Comparison of ENCODE assay signal across 26 cellular contexts in the genomic region with DNA sequence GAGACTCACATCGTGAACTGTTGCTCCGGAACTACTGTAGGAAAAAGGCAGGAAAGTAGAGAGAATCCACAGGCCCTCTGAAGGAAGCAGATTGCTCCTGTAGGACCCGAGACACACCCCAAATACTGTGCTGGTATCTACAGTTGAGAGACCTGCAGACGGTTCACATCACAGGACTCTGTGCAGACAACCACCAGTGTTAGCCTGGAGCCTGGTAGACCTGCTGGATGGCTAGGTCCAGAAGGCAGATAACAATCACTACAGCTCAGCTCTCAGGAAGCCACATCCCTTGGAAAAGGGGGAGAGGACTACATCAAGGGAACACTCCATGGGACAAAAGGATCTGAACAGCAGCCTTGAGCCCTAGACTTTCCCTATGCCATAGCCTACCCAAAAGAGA.
"Had no signal": no experiment of that assay in that cellular context is flagged by ENCODE, and none has a peak within 500 bp of the region (broad histone marks: within the 10 kb centered on the region; RNA-seq: fewer than 3 reads in every experiment).

No MANE protein-coding gene starts in this region.

- H3K4me3 ChIP-seq: MG63, SJSA1, SK-N-MC had no signal

- H3K36me3 ChIP-seq: MG63, SJSA1 had no signal

- H3K27ac ChIP-seq: SJSA1, SK-N-MC had no signal

- DNase-seq: IMR-90, Karpas-422, KG1, MG63, NCI-H1092, NCI-H1105 treated with DMSO at 0.1 percent for 48 hours, NCI-H1417 treated with DMSO at 0.1 percent for 48 hours, NCI-H146, NCI-H187, NCI-H2029, NCI-H2081 treated with DMSO at 0.1 percent for 48 hours, NCI-H2171, NCI-H226, NCI-H446, NCI-H510A, NCI-H524 treated with DMSO at 0.1 percent for 48 hours, NCI-H69, NCI-H774, Right ventricle myocardium superior, RPMI8226, SIG-M5, T-helper 1 cell had no signal

- H3K4me1 ChIP-seq: SJSA1 had no signal

- H3K9me3 ChIP-seq: MG63, SJSA1 had no signal

- ATAC-seq: HepG2 had no signal

- FAIRE-seq: HepG2, RCC 7860 had no signal
